8 cellular contexts compared by ENCODE assay signal in the genomic region with DNA sequence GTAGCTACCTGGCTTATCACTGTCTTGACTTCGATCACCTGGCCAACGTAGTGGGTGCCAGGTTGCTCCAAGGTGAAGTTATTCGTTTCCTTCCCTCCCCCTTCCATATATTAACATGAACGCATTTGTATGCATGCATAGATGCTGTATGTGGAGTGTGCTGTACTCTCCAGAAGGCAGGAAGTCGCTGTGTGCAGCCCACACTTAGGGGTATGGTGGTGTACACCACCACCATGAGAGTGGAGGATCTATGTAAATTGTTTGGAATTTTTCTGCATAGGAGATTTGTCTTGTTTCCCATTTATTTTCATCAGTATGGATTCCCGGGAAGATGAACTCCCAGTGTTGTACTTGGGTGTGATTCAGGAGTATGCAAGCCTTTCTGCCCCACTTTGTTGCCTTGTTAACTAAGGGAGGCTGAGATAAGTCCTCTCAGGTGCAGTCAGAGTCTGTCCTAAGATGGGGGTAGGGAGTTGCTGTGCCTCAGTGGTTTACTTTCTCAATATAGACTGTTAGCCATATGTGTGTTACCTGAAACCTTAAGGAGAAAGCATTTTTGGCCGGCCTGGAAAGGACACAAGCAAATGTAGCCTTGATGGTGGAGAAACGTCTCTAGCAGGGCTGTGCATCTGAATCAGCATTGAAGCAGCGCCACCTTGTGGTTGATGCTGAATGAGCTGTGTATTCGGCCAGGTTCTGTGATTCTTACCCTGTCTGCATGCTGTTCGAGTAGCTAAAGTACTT.
DNase-seq lines count a peak whose midpoint lies in the region; ATAC-seq and TF ChIP-seq lines count a peak whose summit lies in the region.

No MANE protein-coding gene starts in this region.

- H3K4me3 Mint-ChIP-seq in CD8-positive, alpha-beta memory T cell = peak overlapping the region in 1 of 7 donors; percentile 4
- H3K4me3 Mint-ChIP-seq in activated CD8-positive, alpha-beta T cell treated with anti-CD3 and anti-CD28 coated beads, Interleukin-2, amount 10 ng/mL, durations not matched to agents 7 days and 5 days = no peak overlapping the region
- no peak overlapping the region for H3K4me3 Mint-ChIP-seq in endodermal cell

- peak; percentile 96 for TF ChIP-seq CTCF in endodermal cell (conservative IDR thresholded peaks at IDR 0.05)

- no peak overlapping the region for H3K9ac ChIP-seq in endodermal cell (ENCODE audit: extremely low read depth, low read length, poor library complexity, severe bottlenecking)

- no peak overlapping the region for H3K4me3 ChIP-seq in CD8-positive, alpha-beta memory T cell (ENCODE audit: low read length)
- no peak overlapping the region for H3K4me3 ChIP-seq in endodermal cell (ENCODE audit: low read length)

- DNase-seq in CD8-positive, alpha-beta memory T cell = peak; percentile 52 to 72 (median 68)
- DNase-seq in NCI-H82 (lab: John Stamatoyannopoulos, UW) (peak; percentile 92), endodermal cell (peak; percentile 96), middle frontal gyrus (ENCODE audit: extremely low spot score, low spot score) (peak; percentile 80)
- DNase-seq in activated CD8-positive, alpha-beta T cell treated with anti-CD3 and anti-CD28 coated beads, Interleukin-2, amount 10 ng/mL, durations not matched to agents 7 days and 5 days = peak; percentile 85
- peak; percentile 91 for DNase-seq in stimulated activated CD8-positive, alpha-beta memory T cell treated with anti-CD3 and anti-CD28 coated beads, Interleukin-4, amount 100 ng/mL, for 48 hours

- H3K36me3 Mint-ChIP-seq in CD8-positive, alpha-beta memory T cell = no peaks in the 10 kb centered on the region
- no peaks in the 10 kb centered on the region for H3K36me3 Mint-ChIP-seq in activated CD8-positive, alpha-beta T cell treated with anti-CD3 and anti-CD28 coated beads, Interleukin-2, amount 10 ng/mL, durations not matched to agents 7 days and 5 days (ENCODE audit: low read depth)
- peaks cover 4% of the 10 kb centered on the region for H3K36me3 Mint-ChIP-seq in endodermal cell (ENCODE audit: low read depth)

- peak; percentile 94 for ATAC-seq in GM19395 (IDR thresholded peaks at IDR 0.05; ENCODE audit: unreplicated experiment)
- ATAC-seq in HG03469 (IDR thresholded peaks at IDR 0.05; ENCODE audit: unreplicated experiment) = peak; percentile 83
- ATAC-seq in activated CD8-positive, alpha-beta T cell treated with anti-CD3 and anti-CD28 coated beads, Interleukin-2, amount 10 ng/mL, durations not matched to agents 7 days and 5 days = peak; percentile 85

- no peaks in the 10 kb centered on the region for H3K36me3 ChIP-seq in CD8-positive, alpha-beta memory T cell (ENCODE audit: insufficient read depth, low read length)
- peaks cover 16% of the 10 kb centered on the region for H3K36me3 ChIP-seq in endodermal cell (ENCODE audit: control insufficient read depth, insufficient read depth, low read length)

- no peaks in the 10 kb centered on the region for H3K27me3 ChIP-seq in CD8-positive, alpha-beta memory T cell (ENCODE audit: insufficient read depth, low read length, poor library complexity, severe bottlenecking)
- H3K27me3 ChIP-seq in endodermal cell (ENCODE audit: control insufficient read depth, insufficient read depth, low read length, poor library complexity, severe bottlenecking) = no peaks in the 10 kb centered on the region

- POLR2A ChIA-PET in CD8-positive, alpha-beta memory T cell (lab: Charles Lee) = interaction anchor here (0.6 kb wide), 1 partner anchor 408 kb away, joined by 3 read pairs; no protein-coding TSS in a partner anchor
- POLR2A ChIA-PET in activated CD8-positive, alpha-beta T cell treated with anti-CD3 and anti-CD28 coated beads, Interleukin-2, amount 10 ng/mL, durations not matched to agents 7 days and 5 days (lab: Charles Lee) = no interaction called here

- peaks cover 3% of the 10 kb centered on the region for H3K4me1 ChIP-seq in CD8-positive, alpha-beta memory T cell (ENCODE audit: insufficient read depth, low read length)
- H3K4me1 ChIP-seq in endodermal cell (ENCODE audit: control insufficient read depth, insufficient read depth, low read length) = peaks cover 6% of the 10 kb centered on the region

- H3K4me1 Mint-ChIP-seq in CD8-positive, alpha-beta memory T cell = peaks cover 5 to 16% (median 9%) of the 10 kb centered on the region in 3 donors
- peaks cover 2% of the 10 kb centered on the region for H3K4me1 Mint-ChIP-seq in activated CD8-positive, alpha-beta T cell treated with anti-CD3 and anti-CD28 coated beads, Interleukin-2, amount 10 ng/mL, durations not matched to agents 7 days and 5 days (ENCODE audit: low read depth)
- peaks cover 12% of the 10 kb centered on the region for H3K4me1 Mint-ChIP-seq in endodermal cell

- H3K9me3 ChIP-seq in CD8-positive, alpha-beta memory T cell (ENCODE audit: low read length) = no peaks in the 10 kb centered on the region
- H3K9me3 ChIP-seq in endodermal cell (ENCODE audit: control insufficient read depth, low read length) = peaks cover 11% of the 10 kb centered on the region

- H3K27ac Mint-ChIP-seq in CD8-positive, alpha-beta memory T cell = peak overlapping the region in 1 of 8 donors; percentile 26
- H3K27ac Mint-ChIP-seq in activated CD8-positive, alpha-beta T cell treated with anti-CD3 and anti-CD28 coated beads, Interleukin-2, amount 10 ng/mL, durations not matched to agents 7 days and 5 days = no peak overlapping the region
- no peak overlapping the region for H3K27ac Mint-ChIP-seq in endodermal cell

- 50 to 57% methylated on average over 6 to 11 of the region's 11 CpGs for WGBS in endodermal cell (ENCODE audit: insufficient coverage in 1 of 2, insufficient read length in 1 of 2), 2 experiments

- peaks cover 0 to 2% (median 0%) of the 10 kb centered on the region in 5 donors for H3K9me3 Mint-ChIP-seq in CD8-positive, alpha-beta memory T cell
- H3K9me3 Mint-ChIP-seq in activated CD8-positive, alpha-beta T cell treated with anti-CD3 and anti-CD28 coated beads, Interleukin-2, amount 10 ng/mL, durations not matched to agents 7 days and 5 days (ENCODE audit: insufficient read depth) = no peaks in the 10 kb centered on the region
- peaks cover 4% of the 10 kb centered on the region for H3K9me3 Mint-ChIP-seq in endodermal cell

- H3K27ac ChIP-seq in CD8-positive, alpha-beta memory T cell (ENCODE audit: low read depth, low read length) = no peak overlapping the region
- no peak overlapping the region for H3K27ac ChIP-seq in endodermal cell (ENCODE audit: low read depth, low read length)

- peaks cover 5 to 20% of the 10 kb centered on the region in 2 donors for H3K27me3 Mint-ChIP-seq in CD8-positive, alpha-beta memory T cell
- H3K27me3 Mint-ChIP-seq in activated CD8-positive, alpha-beta T cell treated with anti-CD3 and anti-CD28 coated beads, Interleukin-2, amount 10 ng/mL, durations not matched to agents 7 days and 5 days (ENCODE audit: low read depth) = no peaks in the 10 kb centered on the region
- H3K27me3 Mint-ChIP-seq in endodermal cell (ENCODE audit: insufficient read depth) = no peaks in the 10 kb centered on the region

- CTCF ChIA-PET in CD8-positive, alpha-beta memory T cell (lab: Charles Lee) = interaction anchor here (0.6 to 1.9 kb wide), 19 partner anchors 8 to 1094 kb away, joined by 3 to 14 read pairs (median 4); no protein-coding TSS in a partner anchor
- CTCF ChIA-PET in activated CD8-positive, alpha-beta T cell treated with anti-CD3 and anti-CD28 coated beads, Interleukin-2, amount 10 ng/mL, durations not matched to agents 7 days and 5 days (lab: Charles Lee) = interaction anchor here (0.6 to 5.8 kb wide), 57 partner anchors 9 to 850 kb away, joined by 3 to 75 read pairs (median 4); no protein-coding TSS in a partner anchor
